Comparison of ENCODE assay signal across 18 cellular contexts in genomic region chr2:112718862-112719370, GRCh38. TPM values are rescaled to one million over a fixed set of nuclear protein-coding genes. Genes with fewer than 3 reads are reported as not detected.
DNase-seq lines count a peak whose midpoint lies in the region; ATAC-seq and TF ChIP-seq lines count a peak whose summit lies in the region.
"Had no signal": no experiment of that assay in that cellular context is flagged by ENCODE, and none has a peak within 500 bp of the region (broad histone marks: within the 10 kb centered on the region; RNA-seq: fewer than 3 reads in every experiment).

No MANE protein-coding gene starts in this region.

- no peak overlapping the region for H3K27ac Mint-ChIP-seq in stimulated activated naive CD8-positive, alpha-beta T cell treated with anti-CD3 and anti-CD28 coated beads, Interleukin-15, amount 100 ng/mL, for 72 hours
- no peak overlapping the region for H3K27ac Mint-ChIP-seq in neural progenitor cell
- H3K27ac Mint-ChIP-seq: CD4-positive, CD25-positive, alpha-beta regulatory T cell; H9 had no signal

- no peaks in the 10 kb centered on the region for H3K9me3 ChIP-seq in neural progenitor cell (ENCODE audit: low read depth)

- no peaks in the 10 kb centered on the region for H3F3A ChIP-seq in neural progenitor cell (ENCODE audit: low read depth)

- H3K9me3 Mint-ChIP-seq in stimulated activated naive CD8-positive, alpha-beta T cell treated with anti-CD3 and anti-CD28 coated beads, Interleukin-15, amount 100 ng/mL, for 72 hours: no peaks in the 10 kb centered on the region
- H3K9me3 Mint-ChIP-seq in neural progenitor cell: peaks cover 4% of the 10 kb centered on the region
- H3K9me3 Mint-ChIP-seq: H9 had no signal

- no peak overlapping the region for H3K9ac ChIP-seq in neural progenitor cell
- H3K9ac ChIP-seq: BLaER1 treated with 17β-estradiol and CSF1 and Interleukin-3, amounts not matched to agents 10 nM and 100 nM had no signal

- no peak overlapping the region for H3K27ac ChIP-seq in neural progenitor cell
- H3K27ac ChIP-seq: BLaER1 treated with 17β-estradiol and CSF1 and Interleukin-3, amounts not matched to agents 10 nM and 100 nM had no signal

- H3K4me3 Mint-ChIP-seq in stimulated activated naive CD8-positive, alpha-beta T cell treated with anti-CD3 and anti-CD28 coated beads, Interleukin-15, amount 100 ng/mL, for 72 hours: no peak overlapping the region
- H3K4me3 Mint-ChIP-seq in neural progenitor cell: peak overlapping the region; percentile 17
- H3K4me3 Mint-ChIP-seq: CD4-positive, CD25-positive, alpha-beta regulatory T cell; H9 had no signal

- TF ChIP-seq POLR2A in NB4 (IDR thresholded peaks at IDR 0.05; ENCODE audit: extremely low read depth, insufficient read length): no peak

- H3K4me3 ChIP-seq in NB4 (ENCODE audit: low read depth, low read length) (no peak overlapping the region), neural progenitor cell (no peak overlapping the region)
- H3K4me3 ChIP-seq: BLaER1 treated with 17β-estradiol and CSF1 and Interleukin-3, amounts not matched to agents 10 nM and 100 nM; GM12878 had no signal

- no peaks in the 10 kb centered on the region for H3K4me1 Mint-ChIP-seq in stimulated activated naive CD8-positive, alpha-beta T cell treated with anti-CD3 and anti-CD28 coated beads, Interleukin-15, amount 100 ng/mL, for 72 hours
- peaks cover 2% of the 10 kb centered on the region for H3K4me1 Mint-ChIP-seq in neural progenitor cell
- H3K4me1 Mint-ChIP-seq: CD4-positive, CD25-positive, alpha-beta regulatory T cell; H9 had no signal

- no peak overlapping the region for H2AFZ ChIP-seq in neural progenitor cell (replicated peaks)

- ATAC-seq in stimulated activated naive CD8-positive, alpha-beta T cell treated with anti-CD3 and anti-CD28 coated beads, Interleukin-15, amount 100 ng/mL, for 72 hours: peak; percentile 39
- ATAC-seq in stimulated activated naive CD8-positive, alpha-beta T cell treated with anti-CD3 and anti-CD28 coated beads, Interleukin-15, Interleukin-2, amounts not matched to agents 100 U/mL and 50 U/mL, for 24 hours: no peak
- ATAC-seq: GM12878 had no signal

- no peak overlapping the region for H3K4me2 ChIP-seq in neural progenitor cell
- H3K4me2 ChIP-seq: BLaER1 treated with 17β-estradiol and CSF1 and Interleukin-3, amounts not matched to agents 10 nM and 100 nM had no signal

- no peaks in the 10 kb centered on the region for H3K27me3 ChIP-seq in neural progenitor cell
- H3K27me3 ChIP-seq: BLaER1 treated with 17β-estradiol and CSF1 and Interleukin-3, amounts not matched to agents 10 nM and 100 nM had no signal

- H3K4me1 ChIP-seq in neural progenitor cell: no peaks in the 10 kb centered on the region

- no peaks in the 10 kb centered on the region for H4K20me1 ChIP-seq in neural progenitor cell (ENCODE audit: low read depth)
- H4K20me1 ChIP-seq: BLaER1 treated with 17β-estradiol and CSF1 and Interleukin-3, amounts not matched to agents 10 nM and 100 nM had no signal

- no peaks in the 10 kb centered on the region for H3K36me3 ChIP-seq in neural progenitor cell
- H3K36me3 ChIP-seq: BLaER1 treated with 17β-estradiol and CSF1 and Interleukin-3, amounts not matched to agents 10 nM and 100 nM had no signal

- no peak for DNase-seq in stimulated activated naive CD8-positive, alpha-beta T cell treated with anti-CD3 and anti-CD28 coated beads, Interleukin-15, amount 100 ng/mL, for 72 hours
- DNase-seq in stimulated activated naive CD8-positive, alpha-beta T cell treated with anti-CD3 and anti-CD28 coated beads, Interleukin-15, Interleukin-2, amounts not matched to agents 100 U/mL and 50 U/mL, for 24 hours: no peak
- DNase-seq in NB4 (ENCODE audit: low read depth) (peak; percentile 34), neural progenitor cell (ENCODE audit: low spot score) (no peak), OCI-M2 (lab: John Stamatoyannopoulos, UW; ENCODE audit: unreplicated experiment) (no peak), COLO668 (lab: John Stamatoyannopoulos, UW; ENCODE audit: unreplicated experiment) (no peak)
- DNase-seq in stimulated activated CD4-positive, alpha-beta T cell treated with anti-CD3 and anti-CD28 coated beads, Interleukin-4, amount 100 ng/mL, for 24 hours: no peak
- DNase-seq: ACHN; Calu3; CD4-positive, CD25-positive, alpha-beta regulatory T cell; DMS 273 treated with DMSO at 0.1 percent for 48 hours; GOT3; H9 had no signal

- no peaks in the 10 kb centered on the region for H3K36me3 Mint-ChIP-seq in neural progenitor cell
- H3K36me3 Mint-ChIP-seq: CD4-positive, CD25-positive, alpha-beta regulatory T cell had no signal

- H3K79me2 ChIP-seq in neural progenitor cell (ENCODE audit: low read depth): no peaks in the 10 kb centered on the region

- no peak for TF ChIP-seq CTCF in NB4 (IDR thresholded peaks at IDR 0.05; ENCODE audit: low read depth, low read length)
- no peak for TF ChIP-seq CTCF in neural progenitor cell (IDR thresholded peaks at IDR 0.05)

- peaks cover 12% of the 10 kb centered on the region for H3K27me3 Mint-ChIP-seq in stimulated activated naive CD8-positive, alpha-beta T cell treated with anti-CD3 and anti-CD28 coated beads, Interleukin-15, amount 100 ng/mL, for 72 hours
- no peaks in the 10 kb centered on the region for H3K27me3 Mint-ChIP-seq in neural progenitor cell (ENCODE audit: insufficient read depth, low read depth)

RNA-seq across cellular contexts. Expression of gene NT5DC4, which starts 1.9 kb away (rescaled TPM):
- not detected in 2 replicates for total RNA-seq in neural progenitor cell (ENCODE audit: low replicate concordance)
- total RNA-seq: A172; CD4-positive, CD25-positive, alpha-beta regulatory T cell; Daoy; G401; H9 had no signal

RNA-seq across cellular contexts. Expression of gene CKAP2L, which starts 45.5 kb away (rescaled TPM):
- 28.2 and 53.7 TPM in 2 replicates for total RNA-seq in neural progenitor cell (ENCODE audit: low replicate concordance)
